ENCODE assay signal across 8 cellular contexts in genomic region chr13:113297370-113297871, GRCh38. TPM values are rescaled to one million over a fixed set of nuclear protein-coding genes. Genes with fewer than 3 reads are reported as not detected.
DNase-seq lines count a peak whose midpoint lies in the region; ATAC-seq and TF ChIP-seq lines count a peak whose summit lies in the region.

No MANE protein-coding gene starts in this region.

- H3K79me1 ChIP-seq in IMR-90 (ENCODE audit: low read depth in 1 of 2, low read length in 2 of 2): peaks cover 4 to 39% of the 10 kb centered on the region in 2 experiments; a peak in 3 of 4 replicates

- H4K5ac ChIP-seq in IMR-90 (ENCODE audit: low read depth, low read length): peak overlapping the region; percentile 67

- no peak overlapping the region for H3K18ac ChIP-seq in IMR-90 (ENCODE audit: low read depth, low read length)

- H3K56ac ChIP-seq in IMR-90 (ENCODE audit: extremely low read depth, insufficient read depth, low read length): peak overlapping the region; percentile 41; the same call in 1 of the 2 replicates

- no peak for TF ChIP-seq RAD21 in IMR-90 (IDR thresholded peaks at IDR 0.05; ENCODE audit: low read length)

- H4K8ac ChIP-seq in IMR-90 (ENCODE audit: low read depth in 2 of 2, low read length in 2 of 2): peak overlapping the region; percentile 63 to 73; a peak in 2 of 4 replicates

- H3K23ac ChIP-seq in IMR-90 (ENCODE audit: low read depth, low read length): peak overlapping the region; percentile 96

- no TSS peak for BruUV-seq in Caco-2 (replicated peaks; lab: Mats Ljungman, UMichigan)
- no TSS peak for BruUV-seq in IMR-90 (replicated peaks; lab: Mats Ljungman, UMichigan)

- no peak overlapping the region for H4K91ac ChIP-seq in IMR-90 (ENCODE audit: insufficient read depth, low read depth, low read length)

- DNase-seq in Caco-2: no peak
- DNase-seq in IMR-90: no peak
- DNase-seq in activated CD8-positive, alpha-beta memory T cell treated with anti-CD3 and anti-CD28 coated beads, Interleukin-2, amount 50 U/mL, for 24 hours (ENCODE audit: extremely low read depth): peak; percentile 18
- peak; percentile 42 for DNase-seq in progenitor cell of endocrine pancreas (ENCODE audit: low spot score, unreplicated experiment)
- no peak for DNase-seq in vagina (ENCODE audit: extremely low spot score in 2 of 2)
- no peak for DNase-seq in NCI-H510A treated with DMSO at 0.1 percent for 48 hours (lab: John Stamatoyannopoulos, UW)

- intact Hi-C loops in Caco-2 (cut with micrococcal nuclease; ENCODE audit: unreplicated experiment): loop anchor here (5.0 kb wide), 1 partner anchor 65 kb away; the partner anchor contains the start of gene GRTP1
- intact Hi-C loops in IMR-90 (cut with micrococcal nuclease): no loop called here
- intact Hi-C loops in vagina (cut with DNase I): loop anchor here (5.0 to 10.0 kb wide), 2 partner anchors 70 to 93 kb away; partner anchors contain the start of genes CUL4A and PCID2

- ATAC-seq in GM21367 (IDR thresholded peaks at IDR 0.05; ENCODE audit: unreplicated experiment) (peak; percentile 22), IMR-90 (ENCODE audit: low read depth) (no peak; the same call in none of the 2 replicates)

- TF ChIP-seq CTCF in Caco-2 (IDR thresholded peaks at IDR 0.05; ENCODE audit: insufficient read depth in 1 of 2, low read depth in 1 of 2, low read length in 1 of 2, severe bottlenecking in 1 of 2, unreplicated experiment in 1 of 2): no peak
- no peak for TF ChIP-seq CTCF in IMR-90 (conservative IDR thresholded peaks at IDR 0.05; ENCODE audit: low read depth, low read length)
- no peak for TF ChIP-seq CTCF in progenitor cell of endocrine pancreas (IDR thresholded peaks at IDR 0.05; ENCODE audit: unreplicated experiment)
- TF ChIP-seq CTCF in vagina (IDR thresholded peaks at IDR 0.05): no peak

- peak overlapping the region; percentile 72 for H3K14ac ChIP-seq in IMR-90 (replicated peaks; ENCODE audit: low read depth, low read length)

- peak overlapping the region; percentile 30 for H2BK5ac ChIP-seq in IMR-90 (ENCODE audit: low read depth, low read length, poor library complexity, severe bottlenecking)

- CTCF ChIA-PET in Caco-2 (lab: Charles Lee) (no interaction called here), IMR-90 (lab: Yijun Ruan, JAX) (no interaction called here)

- dilution Hi-C loops in IMR-90 (cut with HindIII; ENCODE audit: low sequenced_read_pairs, unreplicated experiment): no loop called here

- H3K27ac Mint-ChIP-seq in Caco-2 (ENCODE audit: unreplicated experiment): peak overlapping the region; percentile 77
- H3K27ac Mint-ChIP-seq in progenitor cell of endocrine pancreas: peak overlapping the region; percentile 97

- in situ Hi-C loops in IMR-90 (cut with MboI; ENCODE audit: low sequenced_read_pairs): no loop called here

- TF ChIP-seq POLR2A in IMR-90 (IDR thresholded peaks at IDR 0.05; ENCODE audit: low read depth, low read length): no peak
- TF ChIP-seq POLR2A in vagina (IDR thresholded peaks at IDR 0.05): no peak

- H3K9ac ChIP-seq in IMR-90 (ENCODE audit: low read depth, low read length): peak overlapping the region; percentile 80

- H3K4me1 ChIP-seq in Caco-2 (peaks cover 8% of the 10 kb centered on the region), IMR-90 (ENCODE audit: control insufficient read depth, insufficient read depth, low read length) (peaks cover 4% of the 10 kb centered on the region; the same call in 1 of the 2 replicates), esophagus (ENCODE audit: control insufficient read depth in 2 of 2, insufficient read depth in 2 of 2, low read length in 1 of 2) (no peaks in the 10 kb centered on the region), vagina (peaks cover 30% of the 10 kb centered on the region)

- no peak overlapping the region for H2BK20ac ChIP-seq in IMR-90 (ENCODE audit: low read depth, low read length)

- H3K27me3 ChIP-seq in Caco-2 (replicated peaks; ENCODE audit: control insufficient read depth, insufficient read depth, low read length) (no peaks in the 10 kb centered on the region), IMR-90 (ENCODE audit: control insufficient read depth, insufficient read depth, low read length) (no peaks in the 10 kb centered on the region), esophagus (ENCODE audit: control insufficient read depth in 1 of 2, insufficient read depth in 2 of 2, low read length in 2 of 2) (no peaks in the 10 kb centered on the region), vagina (no peaks in the 10 kb centered on the region)

- peak overlapping the region; percentile 79 for H2AK5ac ChIP-seq in IMR-90 (ENCODE audit: low read depth, low read length)

- H3K36me3 Mint-ChIP-seq in Caco-2 (ENCODE audit: insufficient read depth, unreplicated experiment) (peaks cover 18% of the 10 kb centered on the region), progenitor cell of endocrine pancreas (ENCODE audit: insufficient read depth) (peaks cover 2% of the 10 kb centered on the region)

- peaks cover 7% of the 10 kb centered on the region; the same call in 1 of the 2 replicates for H3K9me1 ChIP-seq in IMR-90 (ENCODE audit: insufficient read depth, low read length)

- H3K4me3 ChIP-seq in Caco-2 (ENCODE audit: low read depth, low read length) (peak overlapping the region; percentile 53), IMR-90 (ENCODE audit: insufficient read depth, low read depth, low read length) (peak overlapping the region; percentile 73), esophagus (ENCODE audit: low read depth in 1 of 2, low read length in 2 of 2) (peak overlapping the region; percentile 84 to 98), vagina (peak overlapping the region; percentile 91 to 98)

- H2AFZ ChIP-seq in IMR-90 (replicated peaks; ENCODE audit: low read length, poor library complexity): peak overlapping the region; percentile 100

- H2BK120ac ChIP-seq in IMR-90 (ENCODE audit: low read depth, low read length): no peak overlapping the region; the same call in 1 of the 2 replicates

- no peaks in the 10 kb centered on the region for H3K9me3 Mint-ChIP-seq in Caco-2 (ENCODE audit: unreplicated experiment)
- H3K9me3 Mint-ChIP-seq in progenitor cell of endocrine pancreas (ENCODE audit: low read depth): no peaks in the 10 kb centered on the region

- H2BK15ac ChIP-seq in IMR-90 (ENCODE audit: low read depth, low read length): no peak overlapping the region

- peak overlapping the region; percentile 72 for H3K4ac ChIP-seq in IMR-90 (ENCODE audit: low read depth, low read length)

- H3K27ac ChIP-seq in IMR-90 (ENCODE audit: insufficient read depth, low read length): peak overlapping the region; percentile 40
- peak overlapping the region; percentile 86 to 94 for H3K27ac ChIP-seq in esophagus (ENCODE audit: low read depth in 2 of 2, low read length in 1 of 2)
- H3K27ac ChIP-seq in vagina: peak overlapping the region; percentile 83

- H3K36me3 ChIP-seq in Caco-2 (ENCODE audit: control insufficient read depth, insufficient read depth, low read length): no peaks in the 10 kb centered on the region
- H3K36me3 ChIP-seq in IMR-90 (ENCODE audit: control insufficient read depth, insufficient read depth, low read length): no peaks in the 10 kb centered on the region
- no peaks in the 10 kb centered on the region for H3K36me3 ChIP-seq in esophagus (ENCODE audit: control insufficient read depth in 2 of 2, insufficient read depth in 2 of 2, low read length in 1 of 2)
- no peaks in the 10 kb centered on the region for H3K36me3 ChIP-seq in vagina

- H3K4me3 Mint-ChIP-seq in Caco-2 (ENCODE audit: unreplicated experiment) (peak overlapping the region; percentile 81), progenitor cell of endocrine pancreas (ENCODE audit: low read depth) (peak overlapping the region; percentile 88)

- H4K20me1 ChIP-seq in IMR-90 (ENCODE audit: insufficient read depth, low read length): peaks cover 41% of the 10 kb centered on the region

- H3K4me1 Mint-ChIP-seq in Caco-2 (ENCODE audit: low read depth, unreplicated experiment) (peaks cover 10% of the 10 kb centered on the region), progenitor cell of endocrine pancreas (ENCODE audit: low read depth) (peaks cover 17% of the 10 kb centered on the region)

- 1% methylated on average over 28 of the region's 49 CpGs; no CpG with 5 or more reads in 1 of the 2 experiments for WGBS in IMR-90 (ENCODE audit: extremely low coverage in 2 of 2, insufficient read length in 1 of 2), 2 experiments
- WGBS in esophagus, 2 donors: 0% methylated on average over 38 to 49 of the region's 49 CpGs

- H3K27me3 Mint-ChIP-seq in Caco-2 (ENCODE audit: insufficient read depth, unreplicated experiment): no peaks in the 10 kb centered on the region
- H3K27me3 Mint-ChIP-seq in progenitor cell of endocrine pancreas: peaks cover 7% of the 10 kb centered on the region

- POLR2A ChIA-PET in Caco-2 (lab: Charles Lee) (interaction anchor here (0.5 kb wide), 1 partner anchor 34 kb away, joined by 5 read pairs; no protein-coding TSS in a partner anchor), IMR-90 (lab: Charles Lee; ENCODE audit: unreplicated experiment) (no interaction called here)

- H2AK9ac ChIP-seq in IMR-90 (replicated peaks; ENCODE audit: low read depth, low read length, poor library complexity): peak overlapping the region; percentile 98

- H3K4me2 ChIP-seq in IMR-90 (ENCODE audit: low read depth, low read length): peak overlapping the region; percentile 82

- H3K9me3 ChIP-seq in Caco-2 (no peaks in the 10 kb centered on the region), IMR-90 (ENCODE audit: control insufficient read depth, insufficient read depth, low read length) (no peaks in the 10 kb centered on the region), esophagus (ENCODE audit: control insufficient read depth in 2 of 2, insufficient read depth in 1 of 2, low read depth in 1 of 2, low read length in 1 of 2) (no peaks in the 10 kb centered on the region), vagina (no peaks in the 10 kb centered on the region)

TF ChIP-seq in IMR-90, 13 proteins besides CTCF, POLR2A, EP300 and RAD21 (continues in another document):
- TF ChIP-seq ELK1 (IDR thresholded peaks at IDR 0.05; ENCODE audit: borderline replicate concordance, low read depth, low read length) (no peak), MAFK (IDR thresholded peaks at IDR 0.05; ENCODE audit: low read depth, low read length) (no peak)

RNA-seq across cellular contexts. Expression of gene LAMP1, which starts 0.4 kb away (rescaled TPM):
- total RNA-seq in Caco-2 (2022) (244 and 245 TPM in 2 replicates), IMR-90 (2012; rRNA removed) (58.3 and 60.6 TPM in 2 replicates), progenitor cell of endocrine pancreas (107 and 111 TPM in 2 replicates), vagina (77.8 TPM)
- polyA plus RNA-seq in IMR-90 (2012; rRNA removed) (229 and 235 TPM in 2 replicates), esophagus (10 to 100 TPM; 45.5 to 71.5 TPM)
- 138 and 235 TPM in 2 replicates for polyA plus RNA-seq in IMR-90 (2012; cell fraction: cytosol; rRNA removed)
- 132 and 172 TPM in 2 replicates for polyA plus RNA-seq in IMR-90 (2012; cell fraction: nucleus; rRNA removed; ENCODE audit: low replicate concordance)

Comparison
In these comparisons a context has a peak if more than half of its experiments do, and no peak if none do; other contexts are left out.
1. DNase-seq: peak in activated CD8-positive, alpha-beta memory T cell treated with anti-CD3 and anti-CD28 coated beads, Interleukin-2, amount 50 U/mL, for 24 hours (single experiment) and progenitor cell of endocrine pancreas (single experiment); none in Caco-2 (0 of 2), IMR-90 (single experiment), vagina (0 of 2) and NCI-H510A treated with DMSO at 0.1 percent for 48 hours (single experiment).
2. H3K27ac ChIP-seq: peak in every context shown above with its lines; median percentile 90 in esophagus; 83 in vagina; 40 in IMR-90.
3. Peak in every context shown above with its lines, with median percentiles within 50 percentile points of each other: H3K4me3 ChIP-seq.